14 cellular contexts compared by ENCODE assay signal in the genomic region with DNA sequence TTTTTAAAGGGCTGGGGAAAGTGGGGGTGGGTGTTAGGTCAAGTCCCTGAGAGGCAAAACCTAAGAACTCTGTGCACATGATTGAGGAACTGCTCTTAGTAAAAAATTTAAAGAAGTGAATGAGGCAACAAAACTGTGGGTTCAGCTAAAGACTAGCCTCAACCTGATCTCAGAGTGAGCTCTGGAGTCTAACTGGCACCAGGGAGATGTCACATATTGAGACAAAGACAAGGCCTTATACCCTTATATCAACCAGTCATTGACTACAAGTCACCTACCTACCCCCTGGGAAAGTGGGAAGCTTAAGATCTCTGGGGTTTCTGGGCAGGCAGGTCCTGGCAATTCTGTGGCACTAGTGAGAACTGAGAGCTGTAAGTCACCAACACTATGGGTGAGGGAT.
"Had no signal": no experiment of that assay in that cellular context is flagged by ENCODE, and none has a peak within 500 bp of the region (broad histone marks: within the 10 kb centered on the region; RNA-seq: fewer than 3 reads in every experiment).

No MANE protein-coding gene starts in this region.

- ATAC-seq: activated CD8-positive, alpha-beta memory T cell treated with anti-CD3 and anti-CD28 coated beads, Interleukin-2, amount 10 ng/mL, durations not matched to agents 7 days and 5 days; activated naive CD4-positive, alpha-beta T cell treated with anti-CD3 and anti-CD28 coated beads, Interleukin-2, amount 50 U/mL, for 72 hours; body of pancreas; esophagus mucosa; left colon had no signal

- DNase-seq: activated CD8-positive, alpha-beta memory T cell treated with anti-CD3 and anti-CD28 coated beads, Interleukin-2, amount 10 ng/mL, durations not matched to agents 7 days and 5 days; activated effector memory CD4-positive, alpha-beta T cell treated with anti-CD3 and anti-CD28 coated beads, Interleukin-2, amount 50 U/mL, for 16 hours; activated T-cell treated with anti-CD3 and anti-CD28 coated beads, Interleukin-2, amount 50 U/mL, for 48 hours; amygdala; body of pancreas; central memory CD4-positive, alpha-beta T cell; left colon; ovary; sigmoid colon; spleen had no signal

- H3K4me1 Mint-ChIP-seq: neural progenitor cell had no signal

- H3K27me3 Mint-ChIP-seq: activated CD8-positive, alpha-beta memory T cell treated with anti-CD3 and anti-CD28 coated beads, Interleukin-2, amount 10 ng/mL, durations not matched to agents 7 days and 5 days had no signal

- H3K4me3 Mint-ChIP-seq: activated CD8-positive, alpha-beta memory T cell treated with anti-CD3 and anti-CD28 coated beads, Interleukin-2, amount 10 ng/mL, durations not matched to agents 7 days and 5 days; mesothelial cell of epicardium; neural progenitor cell had no signal

- H3K27ac Mint-ChIP-seq: activated CD8-positive, alpha-beta memory T cell treated with anti-CD3 and anti-CD28 coated beads, Interleukin-2, amount 10 ng/mL, durations not matched to agents 7 days and 5 days; mesothelial cell of epicardium; neural progenitor cell had no signal
